In the genomic region with DNA sequence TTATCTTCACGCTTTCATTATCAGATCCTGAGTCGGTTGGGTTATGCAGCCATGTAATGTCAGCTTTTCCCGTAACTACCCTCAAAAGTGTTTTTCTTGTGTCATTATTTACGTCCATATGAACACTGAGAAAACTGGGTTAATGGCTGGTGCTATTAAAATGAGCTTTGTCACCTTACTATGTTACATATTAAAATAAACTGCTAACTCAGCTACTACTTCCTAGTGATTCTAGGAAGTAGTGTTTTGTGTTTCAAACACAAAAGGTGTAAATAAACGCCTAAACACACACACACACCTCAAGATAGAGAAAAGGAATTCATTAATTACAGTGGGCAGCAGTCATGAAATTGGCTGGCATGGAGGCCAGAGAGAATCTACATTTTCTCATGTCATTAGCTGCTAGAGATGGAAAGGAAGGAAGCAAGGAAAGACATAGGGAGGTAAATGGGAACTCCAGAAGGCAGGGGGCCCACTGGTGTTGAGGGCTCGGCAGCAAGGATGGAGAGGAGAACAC, we compare ENCODE assay signal across 1 cellular context.
TF ChIP-seq lines count a peak whose summit lies in the region.

No MANE protein-coding gene starts in this region.

TF ChIP-seq in HCT116, 20 proteins besides CTCF, POLR2A, EP300 and RAD21:
- TF ChIP-seq SIN3A (IDR thresholded peaks at IDR 0.05; ENCODE audit: low read depth) (no peak), CEBPB (IDR thresholded peaks at IDR 0.05; ENCODE audit: low read depth) (no peak), YY1 (IDR thresholded peaks at IDR 0.05; ENCODE audit: extremely low read depth, insufficient replicate concordance, low read depth, low read length) (no peak), ZFX (IDR thresholded peaks at IDR 0.05) (no peak), SP1 (IDR thresholded peaks at IDR 0.05; ENCODE audit: low read depth) (no peak), POLR2AphosphoS5 (IDR thresholded peaks at IDR 0.05; ENCODE audit: low read depth, low read length) (no peak), EZH2 (IDR thresholded peaks at IDR 0.05) (no peak), TCF7L2 (IDR thresholded peaks at IDR 0.05; ENCODE audit: borderline replicate concordance, extremely low read depth, insufficient read depth, insufficient read length) (no peak), FOSL1 (IDR thresholded peaks at IDR 0.05; ENCODE audit: low read depth) (no peak), EZH2phosphoT487 (IDR thresholded peaks at IDR 0.05; ENCODE audit: borderline replicate concordance) (no peak), REST (IDR thresholded peaks at IDR 0.05; ENCODE audit: low read depth) (no peak), SRF (IDR thresholded peaks at IDR 0.05; ENCODE audit: low read depth) (no peak), EGR1 (IDR thresholded peaks at IDR 0.05; ENCODE audit: low read depth) (no peak), ZNF274 (IDR thresholded peaks at IDR 0.05; ENCODE audit: low read depth, low read length) (no peak)
- TF ChIP-seq, protein P1, sequence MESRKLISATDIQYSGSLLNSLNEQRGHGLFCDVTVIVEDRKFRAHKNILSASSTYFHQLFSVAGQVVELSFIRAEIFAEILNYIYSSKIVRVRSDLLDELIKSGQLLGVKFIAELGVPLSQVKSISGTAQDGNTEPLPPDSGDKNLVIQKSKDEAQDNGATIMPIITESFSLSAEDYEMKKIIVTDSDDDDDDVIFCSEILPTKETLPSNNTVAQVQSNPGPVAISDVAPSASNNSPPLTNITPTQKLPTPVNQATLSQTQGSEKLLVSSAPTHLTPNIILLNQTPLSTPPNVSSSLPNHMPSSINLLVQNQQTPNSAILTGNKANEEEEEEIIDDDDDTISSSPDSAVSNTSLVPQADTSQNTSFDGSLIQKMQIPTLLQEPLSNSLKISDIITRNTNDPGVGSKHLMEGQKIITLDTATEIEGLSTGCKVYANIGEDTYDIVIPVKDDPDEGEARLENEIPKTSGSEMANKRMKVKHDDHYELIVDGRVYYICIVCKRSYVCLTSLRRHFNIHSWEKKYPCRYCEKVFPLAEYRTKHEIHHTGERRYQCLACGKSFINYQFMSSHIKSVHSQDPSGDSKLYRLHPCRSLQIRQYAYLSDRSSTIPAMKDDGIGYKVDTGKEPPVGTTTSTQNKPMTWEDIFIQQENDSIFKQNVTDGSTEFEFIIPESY (IDR thresholded peaks at IDR 0.05; ENCODE audit: extremely low read depth, insufficient replicate concordance, low read length), result no peak
- TF ChIP-seq, protein P2, sequence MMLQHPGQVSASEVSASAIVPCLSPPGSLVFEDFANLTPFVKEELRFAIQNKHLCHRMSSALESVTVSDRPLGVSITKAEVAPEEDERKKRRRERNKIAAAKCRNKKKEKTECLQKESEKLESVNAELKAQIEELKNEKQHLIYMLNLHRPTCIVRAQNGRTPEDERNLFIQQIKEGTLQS (IDR thresholded peaks at IDR 0.05), result no peak
